Comparison of ENCODE assay signal across 2 cellular contexts in genomic region chr18:75238786-75239185, GRCh38.
TF ChIP-seq lines count a peak whose summit lies in the region.

No MANE protein-coding gene starts in this region.

TF ChIP-seq in H1, 55 proteins besides CTCF, POLR2A, EP300 and RAD21:
- TF ChIP-seq HDAC6 (IDR thresholded peaks at IDR 0.05; ENCODE audit: low read depth, low read length) = no peak
- no peak for TF ChIP-seq SP1 (IDR thresholded peaks at IDR 0.05; ENCODE audit: low read depth, low read length)
- no peak for TF ChIP-seq TCF12 (IDR thresholded peaks at IDR 0.05; ENCODE audit: low read depth, low read length)
- TF ChIP-seq KDM1A (IDR thresholded peaks at IDR 0.05; ENCODE audit: borderline replicate concordance, low read length) = no peak
- TF ChIP-seq TAF7 (optimal IDR thresholded peaks at IDR 0.05; ENCODE audit: borderline replicate concordance, low read depth, low read length) = no peak
- TF ChIP-seq EGR1 (IDR thresholded peaks at IDR 0.05; ENCODE audit: borderline replicate concordance, low read depth, low read length) = no peak
- no peak for TF ChIP-seq POU5F1 (IDR thresholded peaks at IDR 0.05; ENCODE audit: low read depth, low read length)
- no peak for TF ChIP-seq CEBPB (IDR thresholded peaks at IDR 0.05; ENCODE audit: low read depth, low read length)
- no peak for TF ChIP-seq MAFK (IDR thresholded peaks at IDR 0.05; ENCODE audit: low read depth, low read length)
- no peak for TF ChIP-seq ZNF274 (IDR thresholded peaks at IDR 0.05; ENCODE audit: borderline replicate concordance, extremely low read depth, low read length)
- TF ChIP-seq RNF2 (IDR thresholded peaks at IDR 0.05; ENCODE audit: borderline replicate concordance, low read depth, low read length, missing control alignments, poor library complexity, severe bottlenecking) = no peak
- no peak for TF ChIP-seq POLR2AphosphoS5 (IDR thresholded peaks at IDR 0.05; ENCODE audit: low read depth, low read length)

TF ChIP-seq in GM23338, 12 proteins besides CTCF, POLR2A, EP300 and RAD21:
- TF ChIP-seq POLR2AphosphoS5 (IDR thresholded peaks at IDR 0.05; ENCODE audit: low read depth) (no peak), EZH2 (IDR thresholded peaks at IDR 0.05; ENCODE audit: low read depth, unreplicated experiment) (no peak), NANOG (IDR thresholded peaks at IDR 0.05; ENCODE audit: borderline replicate concordance) (no peak)
TF ChIP-seq in GM23338: peak in this region for 0.
